14 cellular contexts compared by ENCODE assay signal in genomic region chr6:79127660-79128059, GRCh38. TPM values are rescaled to one million over a fixed set of nuclear protein-coding genes. Genes with fewer than 3 reads are reported as not detected.
A peak's percentile ranks its signal among the peaks of the same experiment; 100 is the strongest.
DNase-seq lines count a peak whose midpoint lies in the region; ATAC-seq and TF ChIP-seq lines count a peak whose summit lies in the region.
"Had no signal": no experiment of that assay in that cellular context is flagged by ENCODE, and none has a peak within 500 bp of the region (broad histone marks: within the 10 kb centered on the region; RNA-seq: fewer than 3 reads in every experiment).

No MANE protein-coding gene starts in this region.

- ATAC-seq in GM18868 (IDR thresholded peaks at IDR 0.05; ENCODE audit: unreplicated experiment) (peak; percentile 43), RWPE2 (ENCODE audit: low read depth) (no peak), GM18867 (IDR thresholded peaks at IDR 0.05; ENCODE audit: unreplicated experiment) (no peak), HG03139 (IDR thresholded peaks at IDR 0.05; ENCODE audit: unreplicated experiment) (no peak)
- ATAC-seq: activated T-helper 17 cell treated with anti-CD3 and anti-CD28 coated beads, Interleukin-2, amount 50 U/mL, for 72 hours had no signal

- H3K27me3 ChIP-seq in RWPE2 (ENCODE audit: insufficient read depth, poor library complexity, severe bottlenecking): no peaks in the 10 kb centered on the region
- H3K27me3 ChIP-seq in esophagus squamous epithelium: no peaks in the 10 kb centered on the region

- TF ChIP-seq POLR2A in esophagus squamous epithelium (IDR thresholded peaks at IDR 0.05): no peak

- H3K4me3 ChIP-seq in RWPE2 (ENCODE audit: severe bottlenecking): no peak overlapping the region
- H3K4me3 ChIP-seq in esophagus squamous epithelium: no peak overlapping the region
- H3K4me3 ChIP-seq: GM23248 had no signal

- H3K9me3 ChIP-seq in RWPE2 (ENCODE audit: severe bottlenecking) (no peaks in the 10 kb centered on the region), esophagus squamous epithelium (no peaks in the 10 kb centered on the region)

- DNase-seq in COR-L47 (lab: John Stamatoyannopoulos, UW) (peak; percentile 7), RWPE2 (ENCODE audit: low spot score) (no peak), iPS-NIHi11 (ENCODE audit: low spot score) (peak; percentile 48), T-helper 2 cell (no peak), esophagus squamous epithelium (lab: John Stamatoyannopoulos, UW) (no peak)
- DNase-seq: GM23248, IMR-90, NCI-H1048, nephron progenitor cell, retina had no signal

- H3K27ac ChIP-seq in RWPE2 (ENCODE audit: poor library complexity, severe bottlenecking) (no peak overlapping the region), esophagus squamous epithelium (no peak overlapping the region)
- H3K27ac ChIP-seq: GM23248 had no signal

- H3K36me3 ChIP-seq in RWPE2 (ENCODE audit: low read depth): no peaks in the 10 kb centered on the region
- H3K36me3 ChIP-seq in esophagus squamous epithelium: no peaks in the 10 kb centered on the region

- no peaks in the 10 kb centered on the region for H3K4me1 ChIP-seq in RWPE2 (ENCODE audit: insufficient read depth, poor library complexity, severe bottlenecking)
- no peaks in the 10 kb centered on the region for H3K4me1 ChIP-seq in esophagus squamous epithelium

- intact Hi-C loops in esophagus squamous epithelium (cut with DNase I): no loop called here

- peak; percentile 19 for TF ChIP-seq CTCF in RWPE2 (IDR thresholded peaks at IDR 0.05; ENCODE audit: poor library complexity, severe bottlenecking)
- no peak for TF ChIP-seq CTCF in esophagus squamous epithelium (IDR thresholded peaks at IDR 0.05)

RNA-seq across cellular contexts. Expression of gene PHIP, which starts 49.6 kb away (rescaled TPM):
- 10 to 100 TPM; 11.5 to 24.0 (median 17.1) TPM for total RNA-seq in esophagus squamous epithelium

Comparison
In these comparisons a context has a peak if more than half of its experiments do, and no peak if none do; other contexts are left out.
1. DNase-seq: peak in COR-L47 (single experiment) and iPS-NIHi11 (single experiment); none in RWPE2 (single experiment), T-helper 2 cell (0 of 5) and esophagus squamous epithelium (single experiment).